Comparison of ENCODE assay signal across 16 cellular contexts in genomic region chr19:32550666-32551065, GRCh38.
"Had no signal": no experiment of that assay in that cellular context is flagged by ENCODE, and none has a peak within 500 bp of the region (broad histone marks: within the 10 kb centered on the region; RNA-seq: fewer than 3 reads in every experiment).

No MANE protein-coding gene starts in this region.

- ATAC-seq: heart left ventricle; naive thymus-derived CD4-positive, alpha-beta T cell; stimulated activated memory B cell treated with anti-CD40 and anti-IgM and Interleukin-4, amounts not matched to agents 10 μg/mL and 1 μg/mL and 100 μg/mL, for 72 hours had no signal

- DNase-seq: activated CD4-positive, alpha-beta memory T cell treated with anti-CD3 and anti-CD28 coated beads for 36 hours; activated CD4-positive, alpha-beta T cell treated with anti-CD3 and anti-CD28 coated beads for 48 hours; activated naive CD4-positive, alpha-beta T cell treated with anti-CD3 and anti-CD28 coated beads for 36 hours; activated naive CD8-positive, alpha-beta T cell treated with anti-CD3 and anti-CD28 coated beads, Interleukin-2, amount 10 ng/mL, durations not matched to agents 7 days and 5 days; activated T-cell treated with anti-CD3 and anti-CD28 coated beads, Interleukin-2, amount 50 U/mL, for 48 hours; cerebellar nuclear complex; endodermal cell; esophagus squamous epithelium; heart left ventricle; mesenchymal stem cell; naive thymus-derived CD4-positive, alpha-beta T cell; occipital lobe; sigmoid colon; stimulated activated CD4-positive, alpha-beta T cell treated with anti-CD3 and anti-CD28 coated beads, Interleukin-15, amount 100 ng/mL, for 24 hours; stomach had no signal
